Comparison of ENCODE assay signal across 9 cellular contexts in genomic region chr7:131556912-131557457, GRCh38. TPM values are rescaled to one million over a fixed set of nuclear protein-coding genes. Genes with fewer than 3 reads are reported as not detected.
DNase-seq lines count a peak whose midpoint lies in the region; ATAC-seq, FAIRE-seq and TF ChIP-seq lines count a peak whose summit lies in the region.
"Had no signal": no experiment of that assay in that cellular context is flagged by ENCODE, and none has a peak within 500 bp of the region (broad histone marks: within the 10 kb centered on the region; RNA-seq: fewer than 3 reads in every experiment).

No MANE protein-coding gene starts in this region.

- H3K27me3 ChIP-seq in astrocyte (ENCODE audit: insufficient read depth, low read length), result peaks cover 8% of the 10 kb centered on the region
- peaks cover 49% of the 10 kb centered on the region for H3K27me3 ChIP-seq in mononuclear cell (ENCODE audit: insufficient read depth, low read length)

- peaks cover 22% of the 10 kb centered on the region for H3K4me1 ChIP-seq in astrocyte (ENCODE audit: insufficient read depth, low read length)
- H3K4me1 ChIP-seq in mononuclear cell (ENCODE audit: insufficient read depth, low read length), result peaks cover 26% of the 10 kb centered on the region

- peak overlapping the region; percentile 67 for H3K9ac ChIP-seq in astrocyte (ENCODE audit: low read length)

- H3K27me3 Mint-ChIP-seq in astrocyte (ENCODE audit: low read depth, unreplicated experiment), result peaks cover 23% of the 10 kb centered on the region

- TF ChIP-seq CTCF in GM12865 (IDR thresholded peaks at IDR 0.05; ENCODE audit: insufficient read depth, low read depth, low read length, missing control alignments) (no peak), astrocyte (IDR thresholded peaks at IDR 0.05; ENCODE audit: insufficient read depth, low read depth, low read length) (no peak)

- H3K27ac Mint-ChIP-seq in astrocyte (ENCODE audit: unreplicated experiment), result no peak overlapping the region

- no peaks in the 10 kb centered on the region for H3K9me3 ChIP-seq in astrocyte (ENCODE audit: insufficient read depth, low read depth, low read length)
- H3K9me3 ChIP-seq in mononuclear cell (ENCODE audit: low read depth, low read length), result no peaks in the 10 kb centered on the region

- H2AFZ ChIP-seq in astrocyte (ENCODE audit: low read depth, low read length), result peak overlapping the region; percentile 66

- H3K4me1 Mint-ChIP-seq in astrocyte (ENCODE audit: low read depth, unreplicated experiment), result peaks cover 2% of the 10 kb centered on the region

- H3K27ac ChIP-seq in astrocyte (ENCODE audit: low read depth, low read length), result no peak overlapping the region

- H3K36me3 ChIP-seq in astrocyte (ENCODE audit: insufficient read depth, low read length), result no peaks in the 10 kb centered on the region

- H4K20me1 ChIP-seq in astrocyte (ENCODE audit: insufficient read depth, low read length), result peaks cover 20% of the 10 kb centered on the region

- FAIRE-seq in astrocyte (lab: Jason Lieb, UNC), result no peak
- FAIRE-seq: TTC549 had no signal

- peak overlapping the region; percentile 81 for H3K4me3 Mint-ChIP-seq in astrocyte (ENCODE audit: unreplicated experiment)

- no peaks in the 10 kb centered on the region for H3K9me3 Mint-ChIP-seq in astrocyte (ENCODE audit: unreplicated experiment)

- H3K4me3 ChIP-seq in GM12865 (ENCODE audit: low read depth, low read length) (peak overlapping the region; percentile 49), astrocyte (ENCODE audit: insufficient read depth, low read depth, low read length) (peak overlapping the region; percentile 60), mononuclear cell (ENCODE audit: low read length) (peak overlapping the region; percentile 12)

- ATAC-seq in HG03432 (IDR thresholded peaks at IDR 0.05; ENCODE audit: unreplicated experiment) (peak; percentile 16), GM18502 (IDR thresholded peaks at IDR 0.05; ENCODE audit: poor library complexity, unreplicated experiment) (no peak), GM21367 (IDR thresholded peaks at IDR 0.05; ENCODE audit: unreplicated experiment) (no peak)

- DNase-seq in GM12865 (ENCODE audit: low read depth), result no peak
- no peak for DNase-seq in astrocyte (ENCODE audit: low read depth)
- DNase-seq in NCI-H510A (lab: John Stamatoyannopoulos, UW), result no peak
- no peak for DNase-seq in GDM1 (lab: John Stamatoyannopoulos, UW)

- H3K79me2 ChIP-seq in astrocyte (ENCODE audit: insufficient read depth, low read length), result peaks cover 26% of the 10 kb centered on the region

- no peaks in the 10 kb centered on the region for H3K36me3 Mint-ChIP-seq in astrocyte (ENCODE audit: low read depth, unreplicated experiment)

- peak overlapping the region; percentile 87 for H3K4me2 ChIP-seq in astrocyte (ENCODE audit: low read length)

RNA-seq across cellular contexts. Expression of gene PODXL, which starts 0.6 kb away (rescaled TPM):
- total RNA-seq in astrocyte, result 29.9 and 47.1 TPM in 2 replicates
- total RNA-seq in mononuclear cell, result 0.21 TPM

Comparison
In these comparisons a context has a peak if more than half of its experiments do, and no peak if none do; other contexts are left out.
1. RNA of gene PODXL, which starts 0.6 kb away (total RNA-seq): 29.9 to 47.1 TPM in astrocyte; 0.21 TPM in mononuclear cell (single experiment); every median in the first group is over 10 times any median in the second.
2. Peak in every context shown above with its lines, with median percentiles within 50 percentile points of each other: H3K4me3 ChIP-seq.